ENCODE assay signal across 12 cellular contexts in the genomic region with DNA sequence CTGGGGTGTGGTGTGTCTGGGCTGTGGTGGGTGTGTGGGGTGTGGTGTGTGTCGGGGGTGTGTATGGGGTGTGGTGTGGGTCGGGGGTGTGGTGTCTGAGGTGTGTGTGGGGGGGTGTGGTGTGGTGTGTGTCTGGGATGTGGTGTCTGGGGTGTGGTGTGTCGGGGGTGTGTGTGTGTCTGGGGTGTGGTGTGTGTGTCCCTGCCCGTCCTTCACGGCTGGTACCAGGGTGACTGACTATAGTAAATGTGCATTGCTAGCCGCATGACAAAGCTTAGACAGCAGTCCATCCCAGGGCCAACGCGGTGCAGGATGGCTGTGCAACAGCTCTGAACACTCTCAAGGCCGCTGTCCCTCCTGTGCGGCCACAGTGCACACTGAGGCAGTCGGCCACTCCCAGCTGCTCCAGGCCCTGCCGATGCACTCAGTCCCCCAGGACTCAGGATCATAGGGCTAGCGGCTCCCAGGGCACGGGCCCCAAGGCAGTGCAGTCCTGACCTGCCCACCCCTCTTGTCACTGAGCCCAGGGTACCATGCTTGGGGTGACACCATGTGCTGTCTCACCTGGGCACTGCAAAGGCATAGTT. TPM values are rescaled to one million over a fixed set of nuclear protein-coding genes. Genes with fewer than 3 reads are reported as not detected.
A peak's percentile ranks its signal among the peaks of the same experiment; 100 is the strongest.
DNase-seq lines count a peak whose midpoint lies in the region; ATAC-seq lines count a peak whose summit lies in the region.
"Had no signal": no experiment of that assay in that cellular context is flagged by ENCODE, and none has a peak within 500 bp of the region (broad histone marks: within the 10 kb centered on the region; RNA-seq: fewer than 3 reads in every experiment).

No MANE protein-coding gene starts in this region.

- H3K36me3 Mint-ChIP-seq in naive thymus-derived CD4-positive, alpha-beta T cell, result peaks cover 3 to 13% (median 6%) of the 10 kb centered on the region in 5 donors

- H3K4me1 Mint-ChIP-seq in naive thymus-derived CD4-positive, alpha-beta T cell, result peaks cover 19 to 53% (median 25%) of the 10 kb centered on the region in 7 donors

- H3K4me1 ChIP-seq in naive thymus-derived CD4-positive, alpha-beta T cell (ENCODE audit: control insufficient read depth in 2 of 2, insufficient read depth in 2 of 2, low read length in 2 of 2), result peaks cover 0 to 10% of the 10 kb centered on the region in 2 donors
- H3K4me1 ChIP-seq: psoas muscle had no signal

- peak overlapping the region; percentile 56 to 91 (median 82) for H3K27ac Mint-ChIP-seq in naive thymus-derived CD4-positive, alpha-beta T cell

- peak; percentile 62 for ATAC-seq in naive thymus-derived CD4-positive, alpha-beta T cell
- ATAC-seq in GM19463 (IDR thresholded peaks at IDR 0.05; ENCODE audit: unreplicated experiment), result no peak
- no peak for ATAC-seq in left lobe of liver
- ATAC-seq in GM18873 (IDR thresholded peaks at IDR 0.05; ENCODE audit: low FRiP score, unreplicated experiment), result no peak

- H3K9me3 ChIP-seq in naive thymus-derived CD4-positive, alpha-beta T cell (ENCODE audit: control insufficient read depth in 2 of 3, low read length in 3 of 3), result no peaks in the 10 kb centered on the region
- H3K9me3 ChIP-seq: psoas muscle had no signal

- peak overlapping the region; percentile 5 for H3K27ac ChIP-seq in naive thymus-derived CD4-positive, alpha-beta T cell (ENCODE audit: low read depth, low read length)
- H3K27ac ChIP-seq: GM23248, HL-60, psoas muscle had no signal

- peaks cover 0 to 11% (median 0%) of the 10 kb centered on the region in 11 donors for H3K9me3 Mint-ChIP-seq in naive thymus-derived CD4-positive, alpha-beta T cell

- no peaks in the 10 kb centered on the region for H3K27me3 ChIP-seq in naive thymus-derived CD4-positive, alpha-beta T cell (ENCODE audit: control insufficient read depth in 2 of 2, insufficient read depth in 2 of 2, low read length in 2 of 2)

- DNase-seq in ELR (ENCODE audit: low read depth) (peak; percentile 9), NCI-H748 treated with DMSO at 0.1 percent for 48 hours (lab: John Stamatoyannopoulos, UW) (peak; percentile 5), left lobe of liver (ENCODE audit: low spot score) (no peak), NCI-H2107 treated with DMSO at 0.1 percent for 48 hours (lab: John Stamatoyannopoulos, UW; ENCODE audit: unreplicated experiment) (no peak)
- peak; percentile 39 for DNase-seq in activated CD8-positive, alpha-beta memory T cell treated with anti-CD3 and anti-CD28 coated beads, Interleukin-2, amount 50 U/mL, for 4 hours
- DNase-seq in naive thymus-derived CD4-positive, alpha-beta T cell, result peak in 7 of 9 donors; percentile 29 to 58 (median 48)
- DNase-seq: GM23248, NCI-H345, psoas muscle had no signal

- CTCF ChIA-PET in naive thymus-derived CD4-positive, alpha-beta T cell (lab: Charles Lee), result no interaction called here

- no peak overlapping the region for H3K4me3 ChIP-seq in naive thymus-derived CD4-positive, alpha-beta T cell (ENCODE audit: low read length)
- H3K4me3 ChIP-seq: GM23248, psoas muscle had no signal

- peaks cover 0 to 19% (median 2%) of the 10 kb centered on the region in 3 experiments for H3K36me3 ChIP-seq in naive thymus-derived CD4-positive, alpha-beta T cell (ENCODE audit: control insufficient read depth in 2 of 3, insufficient read depth in 3 of 3, low read length in 3 of 3)

- peak overlapping the region in 2 of 10 donors; percentile 9 to 53 for H3K4me3 Mint-ChIP-seq in naive thymus-derived CD4-positive, alpha-beta T cell

- intact Hi-C loops in naive thymus-derived CD4-positive, alpha-beta T cell (cut with micrococcal nuclease), result no loop called here

- POLR2A ChIA-PET in naive thymus-derived CD4-positive, alpha-beta T cell (lab: Charles Lee), result no interaction called here

- no peaks in the 10 kb centered on the region for H3K27me3 Mint-ChIP-seq in naive thymus-derived CD4-positive, alpha-beta T cell

RNA-seq across cellular contexts. Expression of a gene that starts 54.0 kb away (rescaled TPM):
- total RNA-seq in naive thymus-derived CD4-positive, alpha-beta T cell, result 100 to 1,000 TPM in 4 of 5 experiments, 10 to 100 TPM in 1; 55.0 to 130 (median 109) TPM
- polyA plus RNA-seq in naive thymus-derived CD4-positive, alpha-beta T cell, result 10 to 100 TPM; 20.1 to 29.0 TPM
- 19.1 TPM for total RNA-seq in left lobe of liver

Comparison
In these comparisons a context has a peak if more than half of its experiments do, and no peak if none do; other contexts are left out.
1. DNase-seq: peak in ELR (single experiment), NCI-H748 treated with DMSO at 0.1 percent for 48 hours (single experiment), activated CD8-positive, alpha-beta memory T cell treated with anti-CD3 and anti-CD28 coated beads, Interleukin-2, amount 50 U/mL, for 4 hours (single experiment) and naive thymus-derived CD4-positive, alpha-beta T cell (7 of 9); none in left lobe of liver (single experiment) and NCI-H2107 treated with DMSO at 0.1 percent for 48 hours (single experiment).